In genomic region chr20:40433341-40433861, GRCh38 we compare ENCODE assay signal across 20 cellular contexts.
A peak's percentile ranks its signal among the peaks of the same experiment; 100 is the strongest.
DNase-seq lines count a peak whose midpoint lies in the region; ATAC-seq lines count a peak whose summit lies in the region.
"Had no signal": no experiment of that assay in that cellular context is flagged by ENCODE, and none has a peak within 500 bp of the region (broad histone marks: within the 10 kb centered on the region; RNA-seq: fewer than 3 reads in every experiment).

No MANE protein-coding gene starts in this region.

- no CpG with 5 or more reads among the region's 8 CpGs for WGBS in trophoblast cell (ENCODE audit: extremely low coverage, insufficient coverage, insufficient read length)

- peak overlapping the region; percentile 15 for H2BK12ac ChIP-seq in trophoblast cell (ENCODE audit: low read length)

- H3K27ac ChIP-seq in BLaER1 (no peak overlapping the region), trophoblast cell (ENCODE audit: low read depth, low read length) (no peak overlapping the region)
- H3K27ac ChIP-seq: A549, SK-N-MC had no signal

- H3K18ac ChIP-seq in trophoblast cell (ENCODE audit: low read length) = peak overlapping the region; percentile 60

- H3K4me3 ChIP-seq in BLaER1 (no peak overlapping the region), trophoblast cell (ENCODE audit: low read depth, low read length) (no peak overlapping the region)
- no peak overlapping the region; the same call in 1 of the 2 replicates for H3K4me3 ChIP-seq in Jurkat, Clone E6-1 (ENCODE audit: low read length)
- H3K4me3 ChIP-seq: A549, GM23338, SK-N-MC had no signal

- H3K14ac ChIP-seq in trophoblast cell (ENCODE audit: low read length) = peak overlapping the region; percentile 38

- no peaks in the 10 kb centered on the region for H3K9me3 ChIP-seq in BLaER1
- H3K9me3 ChIP-seq in trophoblast cell (ENCODE audit: insufficient read depth, low read depth, low read length) = peaks cover 3% of the 10 kb centered on the region
- H3K9me3 ChIP-seq: A549 had no signal

- peak overlapping the region; percentile 25 for H3K4me2 ChIP-seq in BLaER1
- H3K4me2 ChIP-seq in trophoblast cell (ENCODE audit: low read length) = no peak overlapping the region
- H3K4me2 ChIP-seq: A549, GM23338 had no signal

- H3K79me2 ChIP-seq in trophoblast cell (ENCODE audit: control insufficient read depth, insufficient read depth, low read length, poor library complexity) = no peaks in the 10 kb centered on the region

- peak overlapping the region; percentile 68 for H2BK120ac ChIP-seq in trophoblast cell (ENCODE audit: insufficient read depth, low read length, poor library complexity)

- H3K79me1 ChIP-seq in trophoblast cell (ENCODE audit: low read length) = peaks cover 20% of the 10 kb centered on the region

- H3K4ac ChIP-seq in trophoblast cell (ENCODE audit: low read depth, low read length) = peak overlapping the region; percentile 6

- ATAC-seq in esophagus mucosa (peak; percentile 65), GM18517 (IDR thresholded peaks at IDR 0.05; ENCODE audit: unreplicated experiment) (no peak)
- ATAC-seq: A549, GM23338, HCT116, PC-3 had no signal

- H3K9ac ChIP-seq in BLaER1 = no peak overlapping the region
- no peak overlapping the region for H3K9ac ChIP-seq in trophoblast cell (ENCODE audit: low read length)

- peak; percentile 87 for DNase-seq in Jurkat, Clone E6-1 (ENCODE audit: low read depth, low spot score)
- DNase-seq in trophoblast cell (no peak), NCI-H82 (lab: John Stamatoyannopoulos, UW) (no peak), putamen (ENCODE audit: low spot score) (no peak)
- DNase-seq: CD4-positive, alpha-beta T cell; IMR-90; NCI-H1417; NCI-H1694 treated with DMSO at 0.1 percent for 48 hours; NCI-H2081 treated with DMSO at 0.1 percent for 48 hours; NCI-H2171 treated with DMSO at 0.1 percent for 48 hours; NCI-H526; PC-3; SHP77 treated with DMSO at 0.1 percent for 48 hours had no signal

- H3K36me3 ChIP-seq in BLaER1 (no peaks in the 10 kb centered on the region), trophoblast cell (ENCODE audit: control insufficient read depth in 1 of 2, insufficient read depth in 2 of 2, low read length in 2 of 2) (no peaks in the 10 kb centered on the region)

- H4K20me1 ChIP-seq in BLaER1 = no peaks in the 10 kb centered on the region

- H4K8ac ChIP-seq in trophoblast cell (ENCODE audit: low read depth, low read length) = peak overlapping the region; percentile 33

- H4K12ac ChIP-seq in trophoblast cell (ENCODE audit: low read depth, low read length) = no peak overlapping the region

- peak overlapping the region; percentile 60 for H2AK5ac ChIP-seq in trophoblast cell (ENCODE audit: low read length)

- H3K23ac ChIP-seq in trophoblast cell (ENCODE audit: low read length) = no peak overlapping the region

- H3K27me3 ChIP-seq in BLaER1 (no peaks in the 10 kb centered on the region), trophoblast cell (ENCODE audit: insufficient read depth, low read length) (no peaks in the 10 kb centered on the region)

- H2AFZ ChIP-seq in trophoblast cell (ENCODE audit: insufficient read depth, low read length, poor library complexity) = no peak overlapping the region
- H2AFZ ChIP-seq: GM23338 had no signal

- peak overlapping the region; percentile 1 for H2BK5ac ChIP-seq in trophoblast cell (ENCODE audit: low read depth, low read length, poor library complexity)

- H4K91ac ChIP-seq in trophoblast cell (ENCODE audit: low read depth, low read length) = peak overlapping the region; percentile 20

- H3K4me1 ChIP-seq in BLaER1 (peaks cover 8% of the 10 kb centered on the region), trophoblast cell (ENCODE audit: control insufficient read depth in 1 of 2, insufficient read depth in 2 of 2, low read length in 2 of 2) (peaks cover 19 to 24% of the 10 kb centered on the region in 2 experiments)
- H3K4me1 ChIP-seq: A549 had no signal
